Comparison of ENCODE assay signal across 8 cellular contexts in the genomic region with DNA sequence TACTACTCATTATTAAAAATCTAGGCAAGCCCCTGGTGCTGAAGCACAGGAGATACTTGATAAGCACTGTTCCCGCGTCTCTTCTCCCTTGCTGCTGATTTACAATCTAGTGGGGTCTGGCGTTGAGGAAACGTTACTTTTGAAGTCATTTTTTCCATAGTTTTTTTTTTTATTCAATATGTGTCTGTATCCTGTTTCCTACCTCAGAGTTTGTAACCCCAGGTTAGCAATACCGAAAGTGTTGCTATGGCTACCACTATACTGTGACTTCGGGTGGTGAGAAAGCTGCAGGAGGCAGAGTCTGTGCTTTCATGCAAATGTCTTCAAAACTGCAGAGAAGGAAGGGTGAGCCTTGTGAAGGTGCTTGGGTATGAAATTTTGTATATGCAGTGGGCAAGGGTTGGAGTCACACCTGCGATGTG.
A peak's percentile ranks its signal among the peaks of the same experiment; 100 is the strongest.
DNase-seq lines count a peak whose midpoint lies in the region; ATAC-seq lines count a peak whose summit lies in the region.

No MANE protein-coding gene starts in this region.

- peak; percentile 26 for DNase-seq in activated CD4-positive, alpha-beta T cell treated with anti-CD3 and anti-CD28 coated beads for 48 hours
- DNase-seq in activated CD4-positive, alpha-beta T cell treated with anti-CD3 and anti-CD28 coated beads, Interleukin-2, amount 50 U/mL, for 4 hours, result no peak
- peak; percentile 20 for DNase-seq in stimulated activated CD4-positive, alpha-beta T cell treated with anti-CD3 and anti-CD28 coated beads, Interleukin-4, amount 100 ng/mL, for 24 hours
- DNase-seq in C1 segment of cervical spinal cord (lab: John Stamatoyannopoulos, UW), result no peak
- no peak for DNase-seq in GDM1 (lab: John Stamatoyannopoulos, UW)
- no peak for DNase-seq in SHP77 (lab: John Stamatoyannopoulos, UW)

- peak; percentile 99 for ATAC-seq in GM21786 (IDR thresholded peaks at IDR 0.05; ENCODE audit: unreplicated experiment)
- peak; percentile 99 for ATAC-seq in HG03558 (IDR thresholded peaks at IDR 0.05; ENCODE audit: extremely low read depth, unreplicated experiment)

Comparison
In these comparisons a context has a peak if more than half of its experiments do, and no peak if none do; other contexts are left out.
1. DNase-seq: peak in activated CD4-positive, alpha-beta T cell treated with anti-CD3 and anti-CD28 coated beads for 48 hours (single experiment) and stimulated activated CD4-positive, alpha-beta T cell treated with anti-CD3 and anti-CD28 coated beads, Interleukin-4, amount 100 ng/mL, for 24 hours (single experiment); none in activated CD4-positive, alpha-beta T cell treated with anti-CD3 and anti-CD28 coated beads, Interleukin-2, amount 50 U/mL, for 4 hours (0 of 2), C1 segment of cervical spinal cord (0 of 14), GDM1 (single experiment) and SHP77 (0 of 2).